In genomic region chr20:44236840-44237239, GRCh38 we compare ENCODE assay signal across 9 cellular contexts. TPM values are rescaled to one million over a fixed set of nuclear protein-coding genes. Genes with fewer than 3 reads are reported as not detected.
"Had no signal": no experiment of that assay in that cellular context is flagged by ENCODE, and none has a peak within 500 bp of the region (broad histone marks: within the 10 kb centered on the region; RNA-seq: fewer than 3 reads in every experiment).

No MANE protein-coding gene starts in this region.

RNA-seq across cellular contexts. Expression of gene GDAP1L1, which starts 10.3 kb away (rescaled TPM):
- total RNA-seq: subcutaneous adipose tissue, suprapubic skin, thoracic aorta, tibial nerve, transverse colon, upper lobe of left lung, upper lobe of right lung, ureter, vagina had no signal
